In genomic region chr6:113697642-113698410, GRCh38 we compare ENCODE assay signal across 11 cellular contexts.
DNase-seq lines count a peak whose midpoint lies in the region; ATAC-seq, FAIRE-seq and TF ChIP-seq lines count a peak whose summit lies in the region.
"Had no signal": no experiment of that assay in that cellular context is flagged by ENCODE, and none has a peak within 500 bp of the region (broad histone marks: within the 10 kb centered on the region; RNA-seq: fewer than 3 reads in every experiment).

No MANE protein-coding gene starts in this region.

- no peaks in the 10 kb centered on the region for H3K4me1 Mint-ChIP-seq in activated CD4-positive, alpha-beta memory T cell treated with anti-CD3 and anti-CD28 coated beads for 36 hours (ENCODE audit: low read depth)

- CTCF ChIA-PET in activated CD4-positive, alpha-beta memory T cell treated with anti-CD3 and anti-CD28 coated beads for 36 hours (lab: Charles Lee): no interaction called here

- H3K27me3 Mint-ChIP-seq in activated CD4-positive, alpha-beta memory T cell treated with anti-CD3 and anti-CD28 coated beads for 36 hours: no peaks in the 10 kb centered on the region

- H4K20me1 ChIP-seq in keratinocyte (ENCODE audit: control insufficient read depth, extremely low read depth, insufficient read depth, low read length): no peaks in the 10 kb centered on the region

- no peaks in the 10 kb centered on the region for H3K36me3 ChIP-seq in SJCRH30
- H3K36me3 ChIP-seq in keratinocyte (ENCODE audit: control insufficient read depth in 2 of 2, extremely low read depth in 1 of 2, insufficient read depth in 2 of 2, low read length in 2 of 2): no peaks in the 10 kb centered on the region
- H3K36me3 ChIP-seq in heart right ventricle: no peaks in the 10 kb centered on the region

- TF ChIP-seq CTCF in keratinocyte (optimal IDR thresholded peaks at IDR 0.05 in 1 of 3, IDR thresholded peaks at IDR 0.05 in 1 of 3, conservative IDR thresholded peaks at IDR 0.05 in 1 of 3; ENCODE audit: extremely low read depth in 1 of 3, insufficient read depth in 2 of 3, low read length in 3 of 3) (no peak), heart right ventricle (IDR thresholded peaks at IDR 0.05) (no peak)

- dilution Hi-C loops in keratinocyte (cut with MboI; ENCODE audit: extremely low pct_ligation_motif_present, low sequenced_read_pairs): no loop called here

- peak; percentile 5 to 38 for DNase-seq in SJCRH30
- no peak for DNase-seq in keratinocyte (ENCODE audit: low read depth, low spot score)
- DNase-seq in heart right ventricle: no peak
- no peak for DNase-seq in activated CD8-positive, alpha-beta memory T cell treated with anti-CD3 and anti-CD28 coated beads, Interleukin-2, amount 50 U/mL, for 48 hours
- DNase-seq in hippocampal formation (lab: John Stamatoyannopoulos, UW): no peak
- DNase-seq in activated CD4-positive, alpha-beta memory T cell treated with anti-CD3 and anti-CD28 coated beads for 36 hours: no peak
- DNase-seq: activated CD8-positive, alpha-beta memory T cell treated with anti-CD3 and anti-CD28 coated beads, Interleukin-2, amount 50 U/mL, for 4 hours had no signal

- H3K9ac ChIP-seq in keratinocyte (ENCODE audit: control insufficient read depth, extremely low read depth, insufficient read depth, low read length): no peak overlapping the region

- H3K9me3 ChIP-seq in SJCRH30 (replicated peaks) (no peaks in the 10 kb centered on the region), keratinocyte (ENCODE audit: control insufficient read depth, low read depth, low read length) (no peaks in the 10 kb centered on the region), heart right ventricle (no peaks in the 10 kb centered on the region)

- ATAC-seq in GM18498 (IDR thresholded peaks at IDR 0.05; ENCODE audit: unreplicated experiment): peak; percentile 72
- ATAC-seq in HG03175 (IDR thresholded peaks at IDR 0.05; ENCODE audit: unreplicated experiment): peak; percentile 70
- ATAC-seq in heart right ventricle: no peak

- H3K79me2 ChIP-seq in keratinocyte (ENCODE audit: control insufficient read depth, insufficient read depth, low read length): no peaks in the 10 kb centered on the region

- POLR2A ChIA-PET in activated CD4-positive, alpha-beta memory T cell treated with anti-CD3 and anti-CD28 coated beads for 36 hours (lab: Charles Lee): no interaction called here

- H3K4me3 ChIP-seq in SJCRH30 (no peak overlapping the region), keratinocyte (ENCODE audit: control insufficient read depth in 2 of 3, extremely low read depth in 1 of 3, insufficient read depth in 2 of 3, low read depth in 1 of 3, low read length in 3 of 3) (no peak overlapping the region), heart right ventricle (no peak overlapping the region)

- no peaks in the 10 kb centered on the region for H3K9me3 Mint-ChIP-seq in activated CD4-positive, alpha-beta memory T cell treated with anti-CD3 and anti-CD28 coated beads for 36 hours

- H3K4me1 ChIP-seq in SJCRH30: peaks cover 23% of the 10 kb centered on the region
- peaks cover 22% of the 10 kb centered on the region for H3K4me1 ChIP-seq in keratinocyte (ENCODE audit: control insufficient read depth, extremely low read depth, insufficient read depth, low read length)
- H3K4me1 ChIP-seq in heart right ventricle: peaks cover 0 to 24% (median 0%) of the 10 kb centered on the region in 9 donors

- no peak overlapping the region for H3K27ac Mint-ChIP-seq in activated CD4-positive, alpha-beta memory T cell treated with anti-CD3 and anti-CD28 coated beads for 36 hours

- H2AFZ ChIP-seq in keratinocyte (ENCODE audit: control insufficient read depth, low read length): no peak overlapping the region

- WGBS in heart right ventricle, 2 donors: 90 to 98% methylated on average over 4 of the region's 4 CpGs

- FAIRE-seq in keratinocyte (lab: Jason Lieb, UNC): peak; percentile 41
- FAIRE-seq: G401.6 had no signal

- no peak overlapping the region for H3K27ac ChIP-seq in SJCRH30
- no peak overlapping the region for H3K27ac ChIP-seq in keratinocyte (ENCODE audit: control insufficient read depth, insufficient read depth, low read length)
- peak overlapping the region in 1 of 10 donors; percentile 22 for H3K27ac ChIP-seq in heart right ventricle
- H3K27ac ChIP-seq: epithelial cell of prostate had no signal

- intact Hi-C loops in heart right ventricle (cut with DNase I): no loop called here
- intact Hi-C loops in activated CD4-positive, alpha-beta memory T cell treated with anti-CD3 and anti-CD28 coated beads for 36 hours (cut with micrococcal nuclease): no loop called here

- H3K4me3 Mint-ChIP-seq in activated CD4-positive, alpha-beta memory T cell treated with anti-CD3 and anti-CD28 coated beads for 36 hours: no peak overlapping the region

- no peaks in the 10 kb centered on the region for H3K36me3 Mint-ChIP-seq in activated CD4-positive, alpha-beta memory T cell treated with anti-CD3 and anti-CD28 coated beads for 36 hours

- H3K4me2 ChIP-seq in keratinocyte (ENCODE audit: control insufficient read depth, extremely low read depth, insufficient read depth, low read depth, low read length): no peak overlapping the region

- no peaks in the 10 kb centered on the region for H3K27me3 ChIP-seq in SJCRH30
- H3K27me3 ChIP-seq in keratinocyte (ENCODE audit: control insufficient read depth, extremely low read depth, insufficient read depth, low read length): no peaks in the 10 kb centered on the region
- no peaks in the 10 kb centered on the region for H3K27me3 ChIP-seq in heart right ventricle

- H3K9me1 ChIP-seq in keratinocyte (ENCODE audit: control insufficient read depth, extremely low read depth, insufficient read depth, low read length): no peaks in the 10 kb centered on the region

Comparison
In these comparisons a context has a peak if more than half of its experiments do, and no peak if none do; other contexts are left out.
1. ATAC-seq: peak in GM18498 (single experiment) and HG03175 (single experiment); none in heart right ventricle (0 of 8).
2. DNase-seq: peak in SJCRH30 (2 of 2); none in keratinocyte (single experiment), heart right ventricle (0 of 2), activated CD8-positive, alpha-beta memory T cell treated with anti-CD3 and anti-CD28 coated beads, Interleukin-2, amount 50 U/mL, for 48 hours (single experiment), hippocampal formation (0 of 2) and activated CD4-positive, alpha-beta memory T cell treated with anti-CD3 and anti-CD28 coated beads for 36 hours (single experiment).